ENCODE assay signal across 1 cellular context in genomic region chr2:219636941-219637841, GRCh38.
TF ChIP-seq lines count a peak whose summit lies in the region.

No MANE protein-coding gene starts in this region.

TF ChIP-seq in HepG2, 621 proteins besides CTCF, POLR2A, EP300 and RAD21 (continues in another document):
- no peak for TF ChIP-seq XRCC5 (optimal IDR thresholded peaks at IDR 0.05; ENCODE audit: low read length)
- TF ChIP-seq MTA3 (CRISPR knock-in tag; IDR thresholded peaks at IDR 0.05) = no peak
- no peak for TF ChIP-seq ZKSCAN8 (CRISPR knock-in tag; IDR thresholded peaks at IDR 0.05; ENCODE audit: borderline replicate concordance)
- TF ChIP-seq, protein P1, sequence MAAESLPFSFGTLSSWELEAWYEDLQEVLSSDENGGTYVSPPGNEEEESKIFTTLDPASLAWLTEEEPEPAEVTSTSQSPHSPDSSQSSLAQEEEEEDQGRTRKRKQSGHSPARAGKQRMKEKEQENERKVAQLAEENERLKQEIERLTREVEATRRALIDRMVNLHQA (CRISPR knock-in tag; IDR thresholded peaks at IDR 0.05) = no peak
- TF ChIP-seq ZNF263 (CRISPR knock-in tag; IDR thresholded peaks at IDR 0.05) = no peak
- no peak for TF ChIP-seq ZNF276 (CRISPR knock-in tag; IDR thresholded peaks at IDR 0.05; ENCODE audit: low read depth)
- peak; percentile 73 for TF ChIP-seq ZNF646 (CRISPR knock-in tag; IDR thresholded peaks at IDR 0.05)
- no peak for TF ChIP-seq CCDC6 (CRISPR knock-in tag; IDR thresholded peaks at IDR 0.05)
- TF ChIP-seq FOXP1 (IDR thresholded peaks at IDR 0.05) = 0 out of 2 replicates have a peak, but pooled peaks have one; percentile 11
- no peak for TF ChIP-seq FOXP1 (CRISPR knock-in tag; IDR thresholded peaks at IDR 0.05)
- no peak for TF ChIP-seq RFX3 (CRISPR knock-in tag; IDR thresholded peaks at IDR 0.05)
- no peak for TF ChIP-seq ZBTB10 (CRISPR knock-in tag; IDR thresholded peaks at IDR 0.05; ENCODE audit: borderline replicate concordance)
- TF ChIP-seq NONO (IDR thresholded peaks at IDR 0.05) = 0 out of 2 replicates have a peak, but pooled peaks have one; percentile 48
- TF ChIP-seq NONO (CRISPR knock-in tag; conservative IDR thresholded peaks at IDR 0.05) = no peak
- TF ChIP-seq REPIN1 (CRISPR knock-in tag; IDR thresholded peaks at IDR 0.05; ENCODE audit: borderline replicate concordance, low read depth) = no peak
- TF ChIP-seq CREB1 (IDR thresholded peaks at IDR 0.05) = peak; percentile 73
- no peak for TF ChIP-seq CREB1 (CRISPR knock-in tag; IDR thresholded peaks at IDR 0.05)
- TF ChIP-seq, protein P2, sequence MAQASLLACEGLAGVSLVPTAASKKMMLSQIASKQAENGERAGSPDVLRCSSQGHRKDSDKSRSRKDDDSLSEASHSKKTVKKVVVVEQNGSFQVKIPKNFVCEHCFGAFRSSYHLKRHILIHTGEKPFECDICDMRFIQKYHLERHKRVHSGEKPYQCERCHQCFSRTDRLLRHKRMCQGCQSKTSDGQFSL (CRISPR knock-in tag; IDR thresholded peaks at IDR 0.05) = no peak
- TF ChIP-seq BRF2 (CRISPR knock-in tag; IDR thresholded peaks at IDR 0.05) = no peak
- TF ChIP-seq IKZF1 (IDR thresholded peaks at IDR 0.05) = peak; percentile 36; the same call in 1 of the 2 replicates
- TF ChIP-seq ZNF335 (CRISPR knock-in tag; IDR thresholded peaks at IDR 0.05) = no peak
- 0 out of 2 replicates have a peak, but pooled peaks have one; percentile 23 for TF ChIP-seq FOXA1 (IDR thresholded peaks at IDR 0.05)
- TF ChIP-seq FOXA1 (CRISPR knock-in tag; IDR thresholded peaks at IDR 0.05) = no peak
- no peak for TF ChIP-seq HOMEZ (CRISPR knock-in tag; IDR thresholded peaks at IDR 0.05; ENCODE audit: low read depth)
- no peak for TF ChIP-seq ZNF20 (CRISPR knock-in tag; IDR thresholded peaks at IDR 0.05)
- no peak for TF ChIP-seq ZNF382 (CRISPR knock-in tag; IDR thresholded peaks at IDR 0.05; ENCODE audit: borderline replicate concordance)
- no peak for TF ChIP-seq SALL1 (CRISPR knock-in tag; IDR thresholded peaks at IDR 0.05)
- TF ChIP-seq, protein P3, sequence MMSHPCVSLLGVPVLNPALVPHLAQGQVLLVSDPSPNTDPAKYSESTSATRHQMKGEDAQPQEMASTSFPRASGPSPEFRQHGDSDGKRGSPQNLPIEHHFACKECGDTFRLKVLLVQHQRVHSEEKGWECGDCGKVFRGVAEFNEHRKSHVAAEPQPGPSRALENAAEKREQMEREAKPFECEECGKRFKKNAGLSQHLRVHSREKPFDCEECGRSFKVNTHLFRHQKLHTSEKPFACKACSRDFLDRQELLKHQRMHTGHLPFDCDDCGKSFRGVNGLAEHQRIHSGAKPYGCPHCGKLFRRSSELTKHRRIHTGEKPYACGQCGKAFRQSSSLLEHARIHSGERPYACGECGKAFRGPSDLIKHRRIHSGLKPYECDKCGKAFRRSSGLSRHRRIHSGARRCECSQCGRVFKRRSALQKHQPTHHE (CRISPR knock-in tag; IDR thresholded peaks at IDR 0.05; ENCODE audit: borderline replicate concordance) = no peak
- TF ChIP-seq, protein P4, sequence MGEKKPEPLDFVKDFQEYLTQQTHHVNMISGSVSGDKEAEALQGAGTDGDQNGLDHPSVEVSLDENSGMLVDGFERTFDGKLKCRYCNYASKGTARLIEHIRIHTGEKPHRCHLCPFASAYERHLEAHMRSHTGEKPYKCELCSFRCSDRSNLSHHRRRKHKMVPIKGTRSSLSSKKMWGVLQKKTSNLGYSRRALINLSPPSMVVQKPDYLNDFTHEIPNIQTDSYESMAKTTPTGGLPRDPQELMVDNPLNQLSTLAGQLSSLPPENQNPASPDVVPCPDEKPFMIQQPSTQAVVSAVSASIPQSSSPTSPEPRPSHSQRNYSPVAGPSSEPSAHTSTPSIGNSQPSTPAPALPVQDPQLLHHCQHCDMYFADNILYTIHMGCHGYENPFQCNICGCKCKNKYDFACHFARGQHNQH (CRISPR knock-in tag; IDR thresholded peaks at IDR 0.05) = no peak
- TF ChIP-seq TEF (CRISPR knock-in tag; IDR thresholded peaks at IDR 0.05) = no peak
- 0 out of 2 replicates have a peak, but pooled peaks have one; percentile 20 for TF ChIP-seq PLRG1 (conservative IDR thresholded peaks at IDR 0.05)
- TF ChIP-seq ZBTB20 (CRISPR knock-in tag; IDR thresholded peaks at IDR 0.05; ENCODE audit: borderline replicate concordance, low read depth) = no peak
- no peak for TF ChIP-seq SIX1 (CRISPR knock-in tag; IDR thresholded peaks at IDR 0.05; ENCODE audit: borderline replicate concordance)
- no peak for TF ChIP-seq ZIK1 (CRISPR knock-in tag; IDR thresholded peaks at IDR 0.05; ENCODE audit: borderline replicate concordance, low read depth)
- TF ChIP-seq ATF7 (IDR thresholded peaks at IDR 0.05) = peak; percentile 10; the same call in 1 of the 2 replicates
- no peak for TF ChIP-seq ATF7 (CRISPR knock-in tag; IDR thresholded peaks at IDR 0.05)
